Comparison of ENCODE assay signal across 9 cellular contexts in the genomic region with DNA sequence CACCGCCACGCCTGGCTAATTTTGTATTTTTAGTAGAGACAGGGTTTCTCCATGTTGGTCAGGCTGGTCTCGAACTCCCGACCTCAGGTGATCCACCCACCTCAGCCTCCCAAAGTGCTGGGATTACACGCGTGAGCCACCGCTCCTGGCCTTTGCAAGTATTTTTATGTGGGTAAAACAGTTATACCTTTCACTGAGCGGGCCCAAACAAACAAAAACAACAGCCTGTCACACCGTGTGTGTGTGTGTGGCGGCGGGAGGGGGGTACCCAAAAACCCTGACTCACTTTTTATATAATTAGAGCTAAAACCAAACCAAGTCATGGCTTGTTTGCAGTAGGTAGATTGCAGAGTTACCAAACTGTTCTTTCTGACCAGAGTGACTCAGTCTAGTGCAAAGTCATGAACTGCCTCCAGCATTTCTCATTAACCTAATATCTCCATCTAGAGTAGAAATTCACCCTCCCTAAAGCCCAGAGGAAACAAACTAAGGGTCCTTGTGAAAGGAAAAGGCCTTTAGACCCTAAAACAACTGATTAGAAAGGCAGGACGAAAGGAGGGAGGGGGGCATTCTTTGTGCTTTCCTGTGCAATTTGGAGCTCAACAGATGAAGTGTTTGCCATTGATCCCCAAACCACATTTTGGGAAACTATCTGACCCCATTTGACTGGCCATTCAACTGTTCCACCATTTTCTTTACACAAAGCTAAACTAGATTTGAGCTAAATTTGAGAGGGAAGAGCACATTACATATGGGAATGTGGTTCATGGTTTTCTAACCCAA.
A peak's percentile ranks its signal among the peaks of the same experiment; 100 is the strongest.
DNase-seq lines count a peak whose midpoint lies in the region; ATAC-seq, FAIRE-seq and TF ChIP-seq lines count a peak whose summit lies in the region.
"Had no signal": no experiment of that assay in that cellular context is flagged by ENCODE, and none has a peak within 500 bp of the region (broad histone marks: within the 10 kb centered on the region; RNA-seq: fewer than 3 reads in every experiment).

No MANE protein-coding gene starts in this region.

- no peaks in the 10 kb centered on the region for H3K9me3 Mint-ChIP-seq in activated naive CD4-positive, alpha-beta T cell treated with anti-CD3 and anti-CD28 coated beads, Interleukin-2, amount 50 U/mL, for 24 hours

- no peaks in the 10 kb centered on the region for H3K9me3 ChIP-seq in A549

- POLR2A ChIA-PET in A549 (lab: Yijun Ruan, JAX): interaction anchor here (0.9 to 1.4 kb wide), 2 partner anchors 41 to 159 kb away, joined by 3 read pairs; no protein-coding TSS in a partner anchor

- peaks cover 14% of the 10 kb centered on the region for H3K36me3 Mint-ChIP-seq in activated naive CD4-positive, alpha-beta T cell treated with anti-CD3 and anti-CD28 coated beads, Interleukin-2, amount 50 U/mL, for 24 hours

- H3K4me1 Mint-ChIP-seq in activated naive CD4-positive, alpha-beta T cell treated with anti-CD3 and anti-CD28 coated beads, Interleukin-2, amount 50 U/mL, for 24 hours: peaks cover 88% of the 10 kb centered on the region

- no peak overlapping the region for H3K4me3 ChIP-seq in A549
- H3K4me3 ChIP-seq: cardiac muscle cell had no signal

- 69% methylated on average over 12 of the region's 12 CpGs for WGBS in A549 (ENCODE audit: missing lambda C conversion rate)

- H3K27ac ChIP-seq in A549: peak overlapping the region; percentile 76 to 90
- H3K27ac ChIP-seq: cardiac muscle cell had no signal

- peak overlapping the region; percentile 95 for H3K27ac Mint-ChIP-seq in activated naive CD4-positive, alpha-beta T cell treated with anti-CD3 and anti-CD28 coated beads, Interleukin-2, amount 50 U/mL, for 24 hours

- H3K4me1 ChIP-seq in A549: peaks cover 64% of the 10 kb centered on the region

- no peaks in the 10 kb centered on the region for H3K27me3 Mint-ChIP-seq in activated naive CD4-positive, alpha-beta T cell treated with anti-CD3 and anti-CD28 coated beads, Interleukin-2, amount 50 U/mL, for 24 hours

- no peak for FAIRE-seq in A549 (lab: Jason Lieb, UNC)

- TF ChIP-seq CTCF in A549 (IDR thresholded peaks at IDR 0.05): no peak

- intact Hi-C loops in cardiac septum (cut with DNase I): loop anchor here (5.0 kb wide), 1 partner anchor 35 kb away; no protein-coding TSS in a partner anchor

- DNase-seq in A549 (ENCODE audit: low read depth in 1 of 2, low spot score in 1 of 2): peak in 1 of 2 experiments; percentile 54
- DNase-seq in HCEC 1CT: peak; percentile 60
- peak; percentile 33 for DNase-seq in glomerular visceral epithelial cell (ENCODE audit: extremely low spot score)
- no peak for DNase-seq in NCI-H69 (lab: John Stamatoyannopoulos, UW)
- DNase-seq in cardiac septum (ENCODE audit: low spot score): no peak
- DNase-seq in SW 1271 (lab: John Stamatoyannopoulos, UW): no peak

- H3K4me3 Mint-ChIP-seq in activated naive CD4-positive, alpha-beta T cell treated with anti-CD3 and anti-CD28 coated beads, Interleukin-2, amount 50 U/mL, for 24 hours: peak overlapping the region; percentile 59

- H3K4me2 ChIP-seq in A549: peak overlapping the region; percentile 19

- ATAC-seq in A549 (peak; percentile 45 to 60; a peak in 4 of 6 replicates), HG03139 (IDR thresholded peaks at IDR 0.05; ENCODE audit: unreplicated experiment) (no peak)

- CTCF ChIA-PET in A549 (lab: Yijun Ruan, JAX): interaction anchor here (0.7 to 1.2 kb wide), 2 partner anchors 15 to 26 kb away, joined by 3 read pairs; no protein-coding TSS in a partner anchor

- no peak for TF ChIP-seq POLR2A in A549 (IDR thresholded peaks at IDR 0.05; ENCODE audit: low read length)

- peak in 1 of 2 experiments; percentile 42; a peak in 1 of 5 replicates for TF ChIP-seq EP300 in A549 (IDR thresholded peaks at IDR 0.05)

- TF ChIP-seq RAD21 in A549 (conservative IDR thresholded peaks at IDR 0.05 in 1 of 2, IDR thresholded peaks at IDR 0.05 in 1 of 2): no peak

TF ChIP-seq in A549, 52 proteins besides CTCF, POLR2A, EP300 and RAD21:
- TF ChIP-seq CEBPB (IDR thresholded peaks at IDR 0.05) (peak in 1 of 2 experiments; percentile 45; a peak in 1 of 4 replicates), JUNB (IDR thresholded peaks at IDR 0.05) (0 out of 2 replicates have a peak, but pooled peaks have one; percentile 45), FOSL2 (IDR thresholded peaks at IDR 0.05) (no peak), FOSL2 (CRISPR knock-in tag; IDR thresholded peaks at IDR 0.05) (peak; percentile 53), JUN (IDR thresholded peaks at IDR 0.05) (no peak)
- TF ChIP-seq, protein P1, sequence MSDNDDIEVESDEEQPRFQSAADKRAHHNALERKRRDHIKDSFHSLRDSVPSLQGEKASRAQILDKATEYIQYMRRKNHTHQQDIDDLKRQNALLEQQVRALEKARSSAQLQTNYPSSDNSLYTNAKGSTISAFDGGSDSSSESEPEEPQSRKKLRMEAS (IDR thresholded peaks at IDR 0.05): 0 out of 2 replicates have a peak, but pooled peaks have one; percentile 16
TF ChIP-seq in A549: peak in this region for 4.

Comparison
In these comparisons a context has a peak if more than half of its experiments do, and no peak if none do; other contexts are left out.
1. DNase-seq: peak in HCEC 1CT (single experiment) and glomerular visceral epithelial cell (single experiment); none in NCI-H69 (single experiment), cardiac septum (single experiment) and SW 1271 (0 of 2).